Comparison of ENCODE assay signal across 17 cellular contexts in the genomic region with DNA sequence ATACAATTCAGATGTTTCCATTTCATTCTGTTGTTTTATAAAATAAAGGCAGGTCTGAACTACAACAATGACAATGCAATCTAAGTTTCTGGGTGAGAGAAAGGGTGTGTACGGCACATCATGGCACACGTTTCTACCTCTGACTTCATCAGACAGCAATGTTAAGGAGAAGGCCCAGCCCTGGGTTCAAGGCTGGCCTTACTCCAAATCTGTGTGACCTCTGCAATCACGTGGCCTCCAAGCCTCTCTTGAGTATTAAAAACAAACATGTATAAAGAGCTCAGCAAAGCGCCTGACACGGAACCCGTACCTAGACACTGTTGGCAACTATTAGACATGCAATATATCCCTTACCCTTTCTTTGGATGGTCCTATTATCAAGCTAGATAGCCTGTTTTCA.
"Had no signal": no experiment of that assay in that cellular context is flagged by ENCODE, and none has a peak within 500 bp of the region (broad histone marks: within the 10 kb centered on the region; RNA-seq: fewer than 3 reads in every experiment).

No MANE protein-coding gene starts in this region.

- H3K9me3 ChIP-seq: ascending aorta, colonic mucosa, esophagus squamous epithelium, mucosa of descending colon, SJCRH30 had no signal

- H3K4me1 ChIP-seq: ascending aorta, colonic mucosa, esophagus squamous epithelium, SJCRH30 had no signal

- H3K4me3 ChIP-seq: ascending aorta, colonic mucosa, esophagus squamous epithelium, mucosa of descending colon, SJCRH30 had no signal

- H3K27me3 ChIP-seq: ascending aorta, colonic mucosa, esophagus squamous epithelium, SJCRH30 had no signal

- DNase-seq: activated CD4-positive, alpha-beta T cell treated with anti-CD3 and anti-CD28 coated beads for 4 hours; activated CD8-positive, alpha-beta memory T cell treated with anti-CD3 and anti-CD28 coated beads, Interleukin-2, amount 50 U/mL, for 4 hours; activated CD8-positive, alpha-beta T cell treated with anti-CD3 and anti-CD28 coated beads, Interleukin-2, amount 10 ng/mL, durations not matched to agents 7 days and 5 days; colonic mucosa; esophagus squamous epithelium; foreskin fibroblast; glutamatergic neuron; mammary epithelial cell; mucosa of descending colon; natural killer cell; posterior cingulate gyrus; SJCRH30; small intestine; stimulated activated CD4-positive, alpha-beta T cell treated with anti-CD3 and anti-CD28 coated beads, Interleukin-4, amount 100 ng/mL, for 24 hours; T-helper 17 cell had no signal

- H3K27ac ChIP-seq: ascending aorta, colonic mucosa, esophagus squamous epithelium, SJCRH30 had no signal

- ATAC-seq: activated CD8-positive, alpha-beta T cell treated with anti-CD3 and anti-CD28 coated beads, Interleukin-2, amount 10 ng/mL, durations not matched to agents 7 days and 5 days; mucosa of descending colon; natural killer cell; T-helper 17 cell; WTC11 had no signal
